Comparison of ENCODE assay signal across 9 cellular contexts in the genomic region with DNA sequence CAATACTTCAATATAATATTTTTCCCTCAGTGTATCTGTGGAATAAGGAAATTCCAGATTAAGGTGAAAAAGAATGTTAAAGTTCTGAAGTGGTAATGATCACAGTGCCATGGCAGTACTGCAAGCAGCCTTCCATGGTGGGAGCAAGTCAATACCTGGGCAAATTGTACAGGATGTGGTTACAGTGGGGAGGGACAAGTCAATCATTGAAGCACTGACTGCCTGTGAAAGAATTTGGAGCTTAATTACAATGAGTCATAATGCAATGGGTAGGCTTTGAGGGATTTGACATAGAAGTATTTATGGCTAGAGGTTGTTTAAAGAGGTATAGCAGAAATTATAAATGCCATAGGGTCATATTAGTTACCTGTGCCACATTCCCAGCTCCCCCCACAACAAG.
DNase-seq lines count a peak whose midpoint lies in the region; ATAC-seq, FAIRE-seq and TF ChIP-seq lines count a peak whose summit lies in the region.
"Had no signal": no experiment of that assay in that cellular context is flagged by ENCODE, and none has a peak within 500 bp of the region (broad histone marks: within the 10 kb centered on the region; RNA-seq: fewer than 3 reads in every experiment).

No MANE protein-coding gene starts in this region.

- TF ChIP-seq CTCF in activated CD8-positive, alpha-beta T cell treated with anti-CD3 and anti-CD28 coated beads for 36 hours (IDR thresholded peaks at IDR 0.05) = no peak

- H3K4me3 Mint-ChIP-seq in activated CD8-positive, alpha-beta T cell treated with anti-CD3 and anti-CD28 coated beads for 36 hours = no peak overlapping the region
- no peak overlapping the region for H3K4me3 Mint-ChIP-seq in activated CD8-positive, alpha-beta T cell treated with anti-CD3 and anti-CD28 coated beads, Interleukin-2, amount 10 ng/mL, durations not matched to agents 7 days and 5 days
- H3K4me3 Mint-ChIP-seq: activated naive CD8-positive, alpha-beta T cell had no signal

- no peak overlapping the region for H3K27ac Mint-ChIP-seq in activated CD8-positive, alpha-beta T cell treated with anti-CD3 and anti-CD28 coated beads for 36 hours
- no peak overlapping the region for H3K27ac Mint-ChIP-seq in activated CD8-positive, alpha-beta T cell treated with anti-CD3 and anti-CD28 coated beads, Interleukin-2, amount 10 ng/mL, durations not matched to agents 7 days and 5 days
- H3K27ac Mint-ChIP-seq: activated naive CD8-positive, alpha-beta T cell had no signal

- H3K36me3 Mint-ChIP-seq in activated CD8-positive, alpha-beta T cell treated with anti-CD3 and anti-CD28 coated beads for 36 hours (ENCODE audit: low read depth) = no peaks in the 10 kb centered on the region
- H3K36me3 Mint-ChIP-seq in activated CD8-positive, alpha-beta T cell treated with anti-CD3 and anti-CD28 coated beads, Interleukin-2, amount 10 ng/mL, durations not matched to agents 7 days and 5 days (ENCODE audit: low read depth) = no peaks in the 10 kb centered on the region
- H3K36me3 Mint-ChIP-seq: activated naive CD8-positive, alpha-beta T cell had no signal

- no peak overlapping the region for H3K27ac ChIP-seq in small intestine (ENCODE audit: low read depth in 1 of 2, low read length in 1 of 2)

- POLR2A ChIA-PET in activated CD8-positive, alpha-beta T cell treated with anti-CD3 and anti-CD28 coated beads for 36 hours (lab: Charles Lee) = no interaction called here
- POLR2A ChIA-PET in activated CD8-positive, alpha-beta T cell treated with anti-CD3 and anti-CD28 coated beads, Interleukin-2, amount 10 ng/mL, durations not matched to agents 7 days and 5 days (lab: Charles Lee) = no interaction called here

- H3K9me3 ChIP-seq in small intestine (ENCODE audit: control insufficient read depth, low read depth) = no peaks in the 10 kb centered on the region

- no peaks in the 10 kb centered on the region for H3K27me3 Mint-ChIP-seq in activated CD8-positive, alpha-beta T cell treated with anti-CD3 and anti-CD28 coated beads for 36 hours
- H3K27me3 Mint-ChIP-seq in activated CD8-positive, alpha-beta T cell treated with anti-CD3 and anti-CD28 coated beads, Interleukin-2, amount 10 ng/mL, durations not matched to agents 7 days and 5 days (ENCODE audit: low read depth) = no peaks in the 10 kb centered on the region
- H3K27me3 Mint-ChIP-seq: activated naive CD8-positive, alpha-beta T cell had no signal

- peak; percentile 7 for DNase-seq in activated CD8-positive, alpha-beta T cell treated with anti-CD3 and anti-CD28 coated beads for 36 hours
- no peak for DNase-seq in activated CD8-positive, alpha-beta T cell treated with anti-CD3 and anti-CD28 coated beads, Interleukin-2, amount 10 ng/mL, durations not matched to agents 7 days and 5 days
- DNase-seq in amniotic epithelial cell (ENCODE audit: low read depth) (peak; percentile 67), small intestine (peak; percentile 7), activated gamma-delta T cell treated with Interleukin-2 at 50 U/mL for 16 hours (no peak), NCI-H2227 treated with DMSO at 0.1 percent for 48 hours (lab: John Stamatoyannopoulos, UW) (no peak)

- peak; percentile 53 for ATAC-seq in activated CD8-positive, alpha-beta T cell treated with anti-CD3 and anti-CD28 coated beads for 36 hours
- no peak for ATAC-seq in activated CD8-positive, alpha-beta T cell treated with anti-CD3 and anti-CD28 coated beads, Interleukin-2, amount 10 ng/mL, durations not matched to agents 7 days and 5 days
- peak; percentile 80 for ATAC-seq in HG03342 (IDR thresholded peaks at IDR 0.05; ENCODE audit: unreplicated experiment)
- ATAC-seq in GM18868 (IDR thresholded peaks at IDR 0.05; ENCODE audit: unreplicated experiment) = no peak

- CTCF ChIA-PET in activated CD8-positive, alpha-beta T cell treated with anti-CD3 and anti-CD28 coated beads for 36 hours (lab: Charles Lee) = no interaction called here
- CTCF ChIA-PET in activated CD8-positive, alpha-beta T cell treated with anti-CD3 and anti-CD28 coated beads, Interleukin-2, amount 10 ng/mL, durations not matched to agents 7 days and 5 days (lab: Charles Lee) = no interaction called here

- no peak overlapping the region for H3K4me3 ChIP-seq in small intestine (ENCODE audit: low read depth in 1 of 2, low read length in 2 of 2)

- peaks cover 8% of the 10 kb centered on the region for H3K4me1 Mint-ChIP-seq in activated CD8-positive, alpha-beta T cell treated with anti-CD3 and anti-CD28 coated beads for 36 hours (ENCODE audit: low read depth)
- H3K4me1 Mint-ChIP-seq in activated CD8-positive, alpha-beta T cell treated with anti-CD3 and anti-CD28 coated beads, Interleukin-2, amount 10 ng/mL, durations not matched to agents 7 days and 5 days (ENCODE audit: low read depth) = peaks cover 5% of the 10 kb centered on the region

- no peaks in the 10 kb centered on the region for H3K36me3 ChIP-seq in small intestine (ENCODE audit: control insufficient read depth in 2 of 2, insufficient read depth in 2 of 2, low read length in 2 of 2)

- H3K4me1 ChIP-seq in small intestine (ENCODE audit: control insufficient read depth in 2 of 2, insufficient read depth in 1 of 2, low read depth in 1 of 2, low read length in 1 of 2) = no peaks in the 10 kb centered on the region

- H3K9me3 Mint-ChIP-seq in activated CD8-positive, alpha-beta T cell treated with anti-CD3 and anti-CD28 coated beads for 36 hours = no peaks in the 10 kb centered on the region
- no peaks in the 10 kb centered on the region for H3K9me3 Mint-ChIP-seq in activated CD8-positive, alpha-beta T cell treated with anti-CD3 and anti-CD28 coated beads, Interleukin-2, amount 10 ng/mL, durations not matched to agents 7 days and 5 days (ENCODE audit: insufficient read depth)

- H3K27me3 ChIP-seq in small intestine (ENCODE audit: control insufficient read depth in 2 of 2, insufficient read depth in 2 of 2, low read length in 2 of 2) = no peaks in the 10 kb centered on the region

- intact Hi-C loops in activated CD8-positive, alpha-beta T cell treated with anti-CD3 and anti-CD28 coated beads for 36 hours (cut with micrococcal nuclease) = no loop called here

- no peak for FAIRE-seq in small intestine (lab: Jason Lieb, UNC)

Comparison
In these comparisons a context has a peak if more than half of its experiments do, and no peak if none do; other contexts are left out.
1. ATAC-seq: peak in activated CD8-positive, alpha-beta T cell treated with anti-CD3 and anti-CD28 coated beads for 36 hours (single experiment) and HG03342 (single experiment); none in activated CD8-positive, alpha-beta T cell treated with anti-CD3 and anti-CD28 coated beads, Interleukin-2, amount 10 ng/mL, durations not matched to agents 7 days and 5 days (single experiment) and GM18868 (single experiment).
2. DNase-seq: peak in activated CD8-positive, alpha-beta T cell treated with anti-CD3 and anti-CD28 coated beads for 36 hours (single experiment), amniotic epithelial cell (single experiment) and small intestine (single experiment); none in activated CD8-positive, alpha-beta T cell treated with anti-CD3 and anti-CD28 coated beads, Interleukin-2, amount 10 ng/mL, durations not matched to agents 7 days and 5 days (single experiment), activated gamma-delta T cell treated with Interleukin-2 at 50 U/mL for 16 hours (single experiment) and NCI-H2227 treated with DMSO at 0.1 percent for 48 hours (single experiment).